23 cellular contexts compared by ENCODE assay signal in genomic region chr3:38120690-38121450, GRCh38. TPM values are rescaled to one million over a fixed set of nuclear protein-coding genes. Genes with fewer than 3 reads are reported as not detected.
DNase-seq lines count a peak whose midpoint lies in the region; ATAC-seq and TF ChIP-seq lines count a peak whose summit lies in the region.
"Had no signal": no experiment of that assay in that cellular context is flagged by ENCODE, and none has a peak within 500 bp of the region (broad histone marks: within the 10 kb centered on the region; RNA-seq: fewer than 3 reads in every experiment).

No MANE protein-coding gene starts in this region.

- H3K9me3 Mint-ChIP-seq in activated CD4-positive, alpha-beta T cell treated with anti-CD3 and anti-CD28 coated beads, Interleukin-2, amount 10 ng/mL, durations not matched to agents 24 days and 14 days, result no peaks in the 10 kb centered on the region
- no peaks in the 10 kb centered on the region for H3K9me3 Mint-ChIP-seq in Calu3 (ENCODE audit: low read depth, unreplicated experiment)
- H3K9me3 Mint-ChIP-seq: activated T-helper 2 cell treated with anti-CD3 and anti-CD28 coated beads, Interferon-gamma antibody, Interleukin-2, Interleukin-4, amounts not matched to agents 10 μg/mL and 5 μg/mL and 100 μg/mL, durations not matched to agents 14 hours and 24 hours and 36 hours; immature natural killer cell had no signal

- ATAC-seq in omental fat pad (ENCODE audit: low FRiP score), result no peak
- ATAC-seq in GM19452 (IDR thresholded peaks at IDR 0.05; ENCODE audit: unreplicated experiment), result no peak
- ATAC-seq in HG03025 (IDR thresholded peaks at IDR 0.05; ENCODE audit: low FRiP score, unreplicated experiment), result no peak
- ATAC-seq: HCT116 had no signal

- no peak overlapping the region for H3K4me3 ChIP-seq in adrenal gland
- H3K4me3 ChIP-seq: right atrium auricular region, SJCRH30, thoracic aorta had no signal

- H3K27me3 Mint-ChIP-seq in activated CD4-positive, alpha-beta T cell treated with anti-CD3 and anti-CD28 coated beads, Interleukin-2, amount 10 ng/mL, durations not matched to agents 24 days and 14 days, result no peaks in the 10 kb centered on the region
- peaks cover 5% of the 10 kb centered on the region for H3K27me3 Mint-ChIP-seq in Calu3 (ENCODE audit: unreplicated experiment)

- no peaks in the 10 kb centered on the region for H3K9me3 ChIP-seq in adrenal gland (replicated peaks in 1 of 3)
- H3K9me3 ChIP-seq: right atrium auricular region, SJCRH30, thoracic aorta had no signal

- no peaks in the 10 kb centered on the region for H3K4me1 ChIP-seq in adrenal gland (replicated peaks in 1 of 2)
- H3K4me1 ChIP-seq: right atrium auricular region, SJCRH30 had no signal

- 89 to 90% (median 90%) methylated on average over 9 to 11 of the region's 11 CpGs for WGBS in adrenal gland, 4 donors

- H3K27ac ChIP-seq in adrenal gland, result no peak overlapping the region
- H3K27ac ChIP-seq: HL-60, right atrium auricular region, SJCRH30, thoracic aorta, VCaP had no signal

- H3K36me3 Mint-ChIP-seq in activated CD4-positive, alpha-beta T cell treated with anti-CD3 and anti-CD28 coated beads, Interleukin-2, amount 10 ng/mL, durations not matched to agents 24 days and 14 days (ENCODE audit: low read depth), result peaks cover 39% of the 10 kb centered on the region
- H3K36me3 Mint-ChIP-seq in Calu3 (ENCODE audit: insufficient read depth, unreplicated experiment), result peaks cover 59% of the 10 kb centered on the region

- intact Hi-C loops in activated CD4-positive, alpha-beta T cell treated with anti-CD3 and anti-CD28 coated beads, Interleukin-2, amount 10 ng/mL, durations not matched to agents 24 days and 14 days (cut with micrococcal nuclease), result no loop called here
- intact Hi-C loops in Calu3 (cut with micrococcal nuclease; ENCODE audit: unreplicated experiment), result no loop called here
- intact Hi-C loops in adrenal gland (cut with DNase I), result loop anchor here (5.0 to 10.0 kb wide), 2 partner anchors 114 to 124 kb away; no protein-coding TSS in a partner anchor

- H3K36me3 ChIP-seq in adrenal gland (replicated peaks in 1 of 2), result peaks cover 0 to 60% of the 10 kb centered on the region in 2 donors
- H3K36me3 ChIP-seq: SJCRH30 had no signal

- no peak for TF ChIP-seq CTCF in Calu3 (IDR thresholded peaks at IDR 0.05; ENCODE audit: unreplicated experiment)
- no peak for TF ChIP-seq CTCF in adrenal gland (IDR thresholded peaks at IDR 0.05)
- no peak for TF ChIP-seq CTCF in omental fat pad (IDR thresholded peaks at IDR 0.05)

- no peak overlapping the region for H3K4me3 Mint-ChIP-seq in activated CD4-positive, alpha-beta T cell treated with anti-CD3 and anti-CD28 coated beads, Interleukin-2, amount 10 ng/mL, durations not matched to agents 24 days and 14 days
- no peak overlapping the region for H3K4me3 Mint-ChIP-seq in Calu3 (ENCODE audit: low read depth, unreplicated experiment)
- H3K4me3 Mint-ChIP-seq: immature natural killer cell had no signal

- CTCF ChIA-PET in Calu3 (lab: Charles Lee), result interaction anchor here (0.6 kb wide), 1 partner anchor 651 kb away, joined by 3 read pairs; no protein-coding TSS in a partner anchor

- DNase-seq in activated CD4-positive, alpha-beta T cell treated with anti-CD3 and anti-CD28 coated beads, Interleukin-2, amount 10 ng/mL, durations not matched to agents 24 days and 14 days, result no peak
- DNase-seq in activated CD4-positive, alpha-beta T cell treated with anti-CD3 and anti-CD28 coated beads for 4 hours, result no peak
- no peak for DNase-seq in Calu3
- peak in 4 of 7 donors; percentile 5 to 44 (median 12) for DNase-seq in adrenal gland
- DNase-seq in omental fat pad (ENCODE audit: low spot score), result peak; percentile 9
- no peak for DNase-seq in RKO (ENCODE audit: low spot score)
- DNase-seq: amygdala, dermis blood vessel endothelial cell, immature natural killer cell, NCI-H146, NCI-H2171, NCI-H82, occipital lobe, OCI-M1, SJCRH30 had no signal

- no peak for TF ChIP-seq POLR2A in adrenal gland (IDR thresholded peaks at IDR 0.05)

- peak overlapping the region; percentile 34 for H3K27ac Mint-ChIP-seq in activated CD4-positive, alpha-beta T cell treated with anti-CD3 and anti-CD28 coated beads, Interleukin-2, amount 10 ng/mL, durations not matched to agents 24 days and 14 days
- H3K27ac Mint-ChIP-seq in Calu3 (ENCODE audit: unreplicated experiment), result peak overlapping the region; percentile 30
- H3K27ac Mint-ChIP-seq: activated T-helper 2 cell treated with anti-CD3 and anti-CD28 coated beads, Interferon-gamma antibody, Interleukin-2, Interleukin-4, amounts not matched to agents 10 μg/mL and 5 μg/mL and 100 μg/mL, durations not matched to agents 14 hours and 24 hours and 36 hours had no signal

- no TSS peak for BruUV-seq in Calu3 (replicated peaks; lab: Mats Ljungman, UMichigan)

- H3K4me1 Mint-ChIP-seq in activated CD4-positive, alpha-beta T cell treated with anti-CD3 and anti-CD28 coated beads, Interleukin-2, amount 10 ng/mL, durations not matched to agents 24 days and 14 days, result peaks cover 8% of the 10 kb centered on the region
- peaks cover 9% of the 10 kb centered on the region for H3K4me1 Mint-ChIP-seq in Calu3 (ENCODE audit: low read depth, unreplicated experiment)

- no peaks in the 10 kb centered on the region for H3K27me3 ChIP-seq in adrenal gland
- H3K27me3 ChIP-seq: right atrium auricular region, SJCRH30 had no signal

RNA-seq across cellular contexts. Expression of gene ACAA1, which starts 16.1 kb away (rescaled TPM):
- 68.7 and 71.6 TPM in 2 replicates for total RNA-seq in activated CD4-positive, alpha-beta T cell treated with anti-CD3 and anti-CD28 coated beads, Interleukin-2, amount 10 ng/mL, durations not matched to agents 24 days and 14 days
- total RNA-seq in Calu3 (2022) (64.5 and 71.1 TPM in 2 replicates), adrenal gland (100 to 1,000 TPM in 6 of 8 donors, 10 to 100 TPM in 2; 83.6 to 150 (median 106) TPM), omental fat pad (10 to 100 TPM; 48.1 to 69.5 (median 62.5) TPM)
- polyA plus RNA-seq in adrenal gland, result 100 to 1,000 TPM in 2 of 3 donors, 10 to 100 TPM in 1; 75.8 to 200 (median 165) TPM

RNA-seq across cellular contexts. Expression of gene MYD88, which starts 17.6 kb away (rescaled TPM):
- 32.0 and 36.9 TPM in 2 replicates for total RNA-seq in activated CD4-positive, alpha-beta T cell treated with anti-CD3 and anti-CD28 coated beads, Interleukin-2, amount 10 ng/mL, durations not matched to agents 24 days and 14 days
- 35.2 and 44.2 TPM in 2 replicates for total RNA-seq in Calu3 (2022)
- 10 to 100 TPM; 26.6 to 46.6 (median 42.4) TPM for total RNA-seq in adrenal gland
- 10 to 100 TPM; 22.6 to 29.9 (median 22.6) TPM for polyA plus RNA-seq in adrenal gland
- total RNA-seq in omental fat pad, result 10 to 100 TPM; 37.6 to 78.0 (median 53.6) TPM

RNA-seq across cellular contexts. Expression of gene OXSR1, which starts 44.5 kb away (rescaled TPM):
- 56.4 and 58.3 TPM in 2 replicates for total RNA-seq in activated CD4-positive, alpha-beta T cell treated with anti-CD3 and anti-CD28 coated beads, Interleukin-2, amount 10 ng/mL, durations not matched to agents 24 days and 14 days
- total RNA-seq in Calu3 (2022) (49.5 and 50.4 TPM in 2 replicates), adrenal gland (10 to 100 TPM; 23.9 to 47.5 (median 33.9) TPM), omental fat pad (10 to 100 TPM; 29.8 to 51.7 (median 45.5) TPM)
- 10 to 100 TPM; 14.8 to 38.9 (median 19.1) TPM for polyA plus RNA-seq in adrenal gland

Comparison
In these comparisons a context has a peak if more than half of its experiments do, and no peak if none do; other contexts are left out.
1. DNase-seq: peak in adrenal gland (4 of 7) and omental fat pad (single experiment); none in activated CD4-positive, alpha-beta T cell treated with anti-CD3 and anti-CD28 coated beads, Interleukin-2, amount 10 ng/mL, durations not matched to agents 24 days and 14 days (single experiment), activated CD4-positive, alpha-beta T cell treated with anti-CD3 and anti-CD28 coated beads for 4 hours (0 of 2), Calu3 (single experiment) and RKO (single experiment).
2. intact Hi-C loops: an anchor here in adrenal gland (5.0 to 10.0 kb wide); none called in activated CD4-positive, alpha-beta T cell treated with anti-CD3 and anti-CD28 coated beads, Interleukin-2, amount 10 ng/mL, durations not matched to agents 24 days and 14 days and Calu3.